11 cellular contexts compared by ENCODE assay signal in the genomic region with DNA sequence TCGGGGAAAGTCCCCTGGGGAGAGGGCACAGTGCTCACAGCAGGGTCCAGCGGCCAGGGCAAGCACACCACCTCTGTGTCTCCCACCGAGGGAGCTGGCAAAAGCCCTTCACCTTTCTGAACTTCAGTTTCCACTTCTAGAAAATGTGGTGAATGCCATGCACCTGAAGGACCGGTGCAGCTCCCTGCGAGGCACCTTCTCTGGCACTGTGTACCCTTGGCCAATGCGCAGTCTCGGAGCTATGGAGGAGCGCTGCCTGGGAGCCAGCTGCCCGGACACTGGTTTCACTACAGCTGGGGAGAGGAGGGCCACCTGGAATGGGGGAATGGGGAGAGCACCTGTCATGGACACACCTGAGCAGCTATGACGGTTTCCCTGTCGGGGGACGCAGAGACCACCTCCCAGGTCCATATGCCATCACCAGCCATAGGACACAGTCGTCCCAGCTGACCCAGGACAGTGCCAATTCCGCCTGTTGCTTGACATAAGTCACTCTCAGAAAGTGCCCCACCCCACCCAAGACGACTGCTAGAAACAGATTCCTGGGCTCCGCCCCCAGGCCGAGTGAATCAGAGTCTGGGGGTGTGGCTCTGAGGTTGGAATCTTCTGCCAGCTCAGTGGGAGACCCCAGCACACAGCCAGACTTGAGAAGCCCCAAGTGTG. TPM values are rescaled to one million over a fixed set of nuclear protein-coding genes. Genes with fewer than 3 reads are reported as not detected.
A peak's percentile ranks its signal among the peaks of the same experiment; 100 is the strongest.
DNase-seq lines count a peak whose midpoint lies in the region; ATAC-seq, FAIRE-seq and TF ChIP-seq lines count a peak whose summit lies in the region.
"Had no signal": no experiment of that assay in that cellular context is flagged by ENCODE, and none has a peak within 500 bp of the region (broad histone marks: within the 10 kb centered on the region; RNA-seq: fewer than 3 reads in every experiment).

No MANE protein-coding gene starts in this region.

- TF ChIP-seq POLR2A in right lobe of liver (IDR thresholded peaks at IDR 0.05): no peak
- no peak for TF ChIP-seq POLR2A in HepG2 (IDR thresholded peaks at IDR 0.05; ENCODE audit: insufficient read depth in 1 of 2, low read depth in 2 of 2, low read length in 2 of 2)

- TF ChIP-seq CTCF in right lobe of liver (IDR thresholded peaks at IDR 0.05) (no peak), HepG2 (CRISPR knock-in tag; IDR thresholded peaks at IDR 0.05) (no peak), tibial artery (IDR thresholded peaks at IDR 0.05) (no peak)

- H2AFZ ChIP-seq in HepG2 (ENCODE audit: low read length): no peak overlapping the region

- H3K4me3 ChIP-seq in right lobe of liver (no peak overlapping the region), HepG2 (replicated peaks in 1 of 3; ENCODE audit: insufficient read depth in 1 of 3, low read depth in 2 of 3, low read length in 3 of 3) (no peak overlapping the region), right cardiac atrium (ENCODE audit: low read length) (no peak overlapping the region), tibial artery (no peak overlapping the region)

- no peaks in the 10 kb centered on the region for H3K79me2 ChIP-seq in HepG2 (ENCODE audit: insufficient read depth, low read length)

- in situ Hi-C loops in HepG2 (cut with HindIII; ENCODE audit: extremely low pct_ligation_motif_present, low pct_unique_long_range_greater_than_20kb): no loop called here

- H4K20me1 ChIP-seq in HepG2 (ENCODE audit: insufficient read depth, low read length): no peaks in the 10 kb centered on the region

- no peak for TF ChIP-seq RAD21 in HepG2 (CRISPR knock-in tag; IDR thresholded peaks at IDR 0.05)

- H3K9ac ChIP-seq in HepG2 (ENCODE audit: insufficient read depth, low read depth, low read length): no peak overlapping the region

- no peak for FAIRE-seq in HepG2 (lab: Jason Lieb, UNC)
- FAIRE-seq: colon, frontal cortex had no signal

- no TSS peak for BruUV-seq in HepG2 (replicated peaks; lab: Mats Ljungman, UMichigan)

- 39% methylated on average over 6 of the region's 17 CpGs for WGBS in right lobe of liver (ENCODE audit: insufficient coverage, low coverage, low lambda C conversion rate, missing lambda C conversion rate)
- WGBS in HepG2 (ENCODE audit: low lambda C conversion rate): 77% methylated on average over 6 of the region's 17 CpGs
- 67% methylated on average over 17 of the region's 17 CpGs for WGBS in right cardiac atrium

- H3K36me3 ChIP-seq in right lobe of liver (no peaks in the 10 kb centered on the region), HepG2 (replicated peaks in 1 of 2; ENCODE audit: control insufficient read depth in 1 of 2, insufficient read depth in 2 of 2, low read length in 2 of 2) (no peaks in the 10 kb centered on the region), tibial artery (no peaks in the 10 kb centered on the region)

- CTCF ChIA-PET in HepG2 (lab: Yijun Ruan, JAX; ENCODE audit: low intra/inter-chr PET ratio, low total read pairs): no interaction called here

- DNase-seq in right lobe of liver: peak in 2 of 3 donors; percentile 26 to 42
- DNase-seq in HepG2 (ENCODE audit: low spot score): no peak
- DNase-seq in activated CD8-positive, alpha-beta memory T cell treated with anti-CD3 and anti-CD28 coated beads, Interleukin-2, amount 50 U/mL, for 48 hours: peak; percentile 56
- peak in 2 of 3 donors; percentile 26 to 43 for DNase-seq in right cardiac atrium
- DNase-seq in tibial artery: peak; percentile 15 to 60
- no peak for DNase-seq in NCI-H1436 treated with DMSO at 0.1 percent for 48 hours (lab: John Stamatoyannopoulos, UW)
- DNase-seq: HCEC 1CT had no signal

- H3K27me3 ChIP-seq in right lobe of liver: no peaks in the 10 kb centered on the region
- peaks cover 3 to 20% of the 10 kb centered on the region in 2 experiments; a peak in 4 of 5 replicates for H3K27me3 ChIP-seq in HepG2 (ENCODE audit: control insufficient read depth in 1 of 2, insufficient read depth in 2 of 2, low read length in 2 of 2)
- no peaks in the 10 kb centered on the region for H3K27me3 ChIP-seq in right cardiac atrium (ENCODE audit: control insufficient read depth, insufficient read depth)
- peaks cover 0 to 12% of the 10 kb centered on the region in 2 donors for H3K27me3 ChIP-seq in tibial artery

- H3K27ac ChIP-seq in right lobe of liver (no peak overlapping the region), HepG2 (ENCODE audit: extremely low read length, insufficient read depth, low read length) (no peak overlapping the region), right cardiac atrium (ENCODE audit: low read length) (no peak overlapping the region), tibial artery (no peak overlapping the region)

- intact Hi-C loops in right lobe of liver (cut with DNase I): no loop called here
- intact Hi-C loops in HepG2 (cut with micrococcal nuclease; ENCODE audit: unreplicated experiment): no loop called here
- intact Hi-C loops in right cardiac atrium (cut with DNase I): no loop called here
- intact Hi-C loops in tibial artery (cut with DNase I; ENCODE audit: low total_unique reads): no loop called here

- POLR2A ChIA-PET in HepG2 (lab: Yijun Ruan, JAX): no interaction called here

- H3K9me3 ChIP-seq in right lobe of liver (no peaks in the 10 kb centered on the region), HepG2 (ENCODE audit: low read length) (no peaks in the 10 kb centered on the region), right cardiac atrium (ENCODE audit: control insufficient read depth, low read length) (no peaks in the 10 kb centered on the region), tibial artery (peaks cover 0 to 7% (median 0%) of the 10 kb centered on the region in 3 donors)

- ATAC-seq in right lobe of liver (no peak), HepG2 (no peak), right cardiac atrium (no peak), HG03442 (IDR thresholded peaks at IDR 0.05; ENCODE audit: unreplicated experiment) (no peak), HG03520 (IDR thresholded peaks at IDR 0.05; ENCODE audit: unreplicated experiment) (no peak)

- H3K4me2 ChIP-seq in HepG2 (ENCODE audit: low read depth, low read length): no peak overlapping the region

- no peak for TF ChIP-seq EP300 in HepG2 (IDR thresholded peaks at IDR 0.05; ENCODE audit: low read depth in 2 of 2, low read length in 2 of 2)
- no peak for TF ChIP-seq EP300 in HepG2 (CRISPR knock-in tag; IDR thresholded peaks at IDR 0.05; ENCODE audit: borderline replicate concordance)

- H3K4me1 ChIP-seq in right lobe of liver (no peaks in the 10 kb centered on the region), HepG2 (ENCODE audit: insufficient read depth, low read length) (peaks cover 5% of the 10 kb centered on the region; the same call in 1 of the 2 replicates), right cardiac atrium (ENCODE audit: control insufficient read depth, insufficient read depth, low read length) (no peaks in the 10 kb centered on the region), tibial artery (peaks cover 0 to 4% (median 0%) of the 10 kb centered on the region in 4 donors)

TF ChIP-seq in HepG2, 621 proteins besides CTCF, POLR2A, EP300 and RAD21 (continues in another document):
- no peak for TF ChIP-seq NRL (CRISPR knock-in tag; IDR thresholded peaks at IDR 0.05; ENCODE audit: borderline replicate concordance)
- TF ChIP-seq SAP130 (CRISPR knock-in tag; IDR thresholded peaks at IDR 0.05; ENCODE audit: low read depth): no peak
- TF ChIP-seq ZBTB3 (CRISPR knock-in tag; IDR thresholded peaks at IDR 0.05; ENCODE audit: borderline replicate concordance, low read depth): no peak
- TF ChIP-seq TAF1 (CRISPR knock-in tag; IDR thresholded peaks at IDR 0.05): no peak
- TF ChIP-seq, protein P1, sequence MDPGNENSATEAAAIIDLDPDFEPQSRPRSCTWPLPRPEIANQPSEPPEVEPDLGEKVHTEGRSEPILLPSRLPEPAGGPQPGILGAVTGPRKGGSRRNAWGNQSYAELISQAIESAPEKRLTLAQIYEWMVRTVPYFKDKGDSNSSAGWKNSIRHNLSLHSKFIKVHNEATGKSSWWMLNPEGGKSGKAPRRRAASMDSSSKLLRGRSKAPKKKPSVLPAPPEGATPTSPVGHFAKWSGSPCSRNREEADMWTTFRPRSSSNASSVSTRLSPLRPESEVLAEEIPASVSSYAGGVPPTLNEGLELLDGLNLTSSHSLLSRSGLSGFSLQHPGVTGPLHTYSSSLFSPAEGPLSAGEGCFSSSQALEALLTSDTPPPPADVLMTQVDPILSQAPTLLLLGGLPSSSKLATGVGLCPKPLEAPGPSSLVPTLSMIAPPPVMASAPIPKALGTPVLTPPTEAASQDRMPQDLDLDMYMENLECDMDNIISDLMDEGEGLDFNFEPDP (CRISPR knock-in tag; conservative IDR thresholded peaks at IDR 0.05): no peak
- no peak for TF ChIP-seq CEBPG (CRISPR knock-in tag; IDR thresholded peaks at IDR 0.05)
- no peak for TF ChIP-seq SNRNP70 (IDR thresholded peaks at IDR 0.05; ENCODE audit: low read depth, low read length)
- TF ChIP-seq MTA1 (CRISPR knock-in tag; IDR thresholded peaks at IDR 0.05; ENCODE audit: borderline replicate concordance): no peak

RNA-seq across cellular contexts. Expression of a gene that starts 16.8 kb away (rescaled TPM):
- under 1 TPM; 0.05 to 0.30 (median 0.12) TPM for total RNA-seq in right lobe of liver
- total RNA-seq in HepG2 (2016; rRNA removed; fragmentation: Illumina TruSeq; extraction: Trizol): 0.20 and 0.39 TPM in 2 replicates
- total RNA-seq in HepG2 (2016; cell fraction: cytosol; rRNA removed; fragmentation: Illumina TruSeq; extraction: Trizol; ENCODE audit: low read depth): 0.61 TPM in 1 of 2 replicates, not detected in the other
- 0.11 and 0.51 TPM in 2 replicates for total RNA-seq in HepG2 (2016; cell fraction: insoluble cytoplasmic fraction; rRNA removed; fragmentation: Illumina TruSeq; extraction: Trizol)
- 0.28 and 0.45 TPM in 2 replicates for total RNA-seq in HepG2 (2016; cell fraction: membrane; rRNA removed; fragmentation: Illumina TruSeq; extraction: Trizol)
- 0.31 TPM in 1 of 2 replicates, not detected in the other for total RNA-seq in HepG2 (2016; cell fraction: nucleus; rRNA removed; fragmentation: Illumina TruSeq; extraction: Trizol)
- 0.14 and 0.41 TPM in 2 replicates for polyA plus RNA-seq in HepG2 (2011; rRNA removed)
- 0.23 and 0.33 TPM in 2 replicates for polyA plus RNA-seq in HepG2 (2011; cell fraction: cytosol; rRNA removed)
- 0.34 and 0.90 TPM in 2 replicates for polyA plus RNA-seq in HepG2 (2011; cell fraction: nucleus; rRNA removed)
- polyA plus RNA-seq in HepG2 (2012): 0.04 and 0.09 TPM in 2 replicates
- 0.08 and 0.25 TPM in 2 replicates for polyA plus RNA-seq in HepG2 (2016; cell fraction: cytosol; fragmentation: Illumina TruSeq; extraction: Trizol; ENCODE audit: low read depth)
- 0.42 and 0.59 TPM in 2 replicates for polyA plus RNA-seq in HepG2 (2016; cell fraction: insoluble cytoplasmic fraction; fragmentation: Illumina TruSeq; extraction: Trizol; ENCODE audit: low read depth)
- polyA plus RNA-seq in HepG2 (2016; cell fraction: membrane; fragmentation: Illumina TruSeq; extraction: Trizol; ENCODE audit: low read depth): 0.24 and 0.30 TPM in 2 replicates
- polyA plus RNA-seq in HepG2 (2016; cell fraction: nucleus; fragmentation: Illumina TruSeq; extraction: Trizol; ENCODE audit: insufficient read depth, low read depth): 0.36 and 0.65 TPM in 2 replicates
- polyA minus RNA-seq in HepG2 (2011; rRNA and poly(A)+ RNA removed; ENCODE audit: low replicate concordance): 0.10 and 0.72 TPM in 2 replicates
- polyA minus RNA-seq in HepG2 (2011; cell fraction: cytosol; rRNA and poly(A)+ RNA removed): not detected in 2 replicates
- polyA minus RNA-seq in HepG2 (2011; cell fraction: nucleus; rRNA and poly(A)+ RNA removed): 0.75 TPM in 1 of 2 replicates, not detected in the other
- 1 to 10 TPM; 2.0 to 3.4 (median 3.0) TPM for total RNA-seq in right cardiac atrium
- polyA plus RNA-seq in right cardiac atrium: 1.6 TPM

Comparison
In these comparisons a context has a peak if more than half of its experiments do, and no peak if none do; other contexts are left out.
1. DNase-seq: peak in right lobe of liver (2 of 3), activated CD8-positive, alpha-beta memory T cell treated with anti-CD3 and anti-CD28 coated beads, Interleukin-2, amount 50 U/mL, for 48 hours (single experiment), right cardiac atrium (2 of 3) and tibial artery (2 of 2); none in HepG2 (single experiment) and NCI-H1436 treated with DMSO at 0.1 percent for 48 hours (single experiment).